Comparison of ENCODE assay signal across 13 cellular contexts in genomic region chr17:73286863-73287296, GRCh38. TPM values are rescaled to one million over a fixed set of nuclear protein-coding genes. Genes with fewer than 3 reads are reported as not detected.
DNase-seq lines count a peak whose midpoint lies in the region; ATAC-seq and TF ChIP-seq lines count a peak whose summit lies in the region.
"Had no signal": no experiment of that assay in that cellular context is flagged by ENCODE, and none has a peak within 500 bp of the region (broad histone marks: within the 10 kb centered on the region; RNA-seq: fewer than 3 reads in every experiment).

No MANE protein-coding gene starts in this region.

- H3K9me3 ChIP-seq in left ventricle myocardium inferior (replicated peaks), result no peaks in the 10 kb centered on the region
- no peaks in the 10 kb centered on the region for H3K9me3 ChIP-seq in vagina

- no peak for ATAC-seq in Right ventricle myocardium inferior
- ATAC-seq in HG03460 (IDR thresholded peaks at IDR 0.05; ENCODE audit: unreplicated experiment), result no peak
- ATAC-seq: activated CD4-positive, alpha-beta T cell treated with anti-CD3 and anti-CD28 coated beads for 36 hours had no signal

- no peak for TF ChIP-seq POLR2A in vagina (IDR thresholded peaks at IDR 0.05)

- no peak for DNase-seq in left ventricle myocardium inferior
- no peak for DNase-seq in Right ventricle myocardium inferior (ENCODE audit: missing footprints)
- DNase-seq in dermis blood vessel endothelial cell, result peak; percentile 33
- peak; percentile 54 for DNase-seq in mucosa of gallbladder (ENCODE audit: low spot score)
- DNase-seq in vagina (ENCODE audit: extremely low spot score in 2 of 2), result no peak
- no peak for DNase-seq in osteocyte (ENCODE audit: extremely low spot score, unreplicated experiment)
- no peak for DNase-seq in epidermal melanocyte (ENCODE audit: insufficient read length, low spot score)
- DNase-seq: activated CD4-positive, alpha-beta T cell treated with anti-CD3 and anti-CD28 coated beads for 36 hours; activated gamma-delta T cell treated with Interleukin-2 at 50 U/mL for 16 hours; NCI-H510A had no signal

- H3K27me3 ChIP-seq in left ventricle myocardium inferior (ENCODE audit: low read depth), result no peaks in the 10 kb centered on the region
- no peaks in the 10 kb centered on the region for H3K27me3 ChIP-seq in vagina

- TF ChIP-seq CTCF in left ventricle myocardium inferior (IDR thresholded peaks at IDR 0.05; ENCODE audit: borderline replicate concordance) (no peak), vagina (IDR thresholded peaks at IDR 0.05) (no peak), osteocyte (IDR thresholded peaks at IDR 0.05) (no peak)

- H3K27ac Mint-ChIP-seq in osteocyte (ENCODE audit: unreplicated experiment), result no peak overlapping the region
- H3K27ac Mint-ChIP-seq: activated CD4-positive, alpha-beta T cell treated with anti-CD3 and anti-CD28 coated beads for 36 hours had no signal

- H3K4me3 Mint-ChIP-seq in osteocyte (ENCODE audit: unreplicated experiment), result no peak overlapping the region
- H3K4me3 Mint-ChIP-seq: activated CD4-positive, alpha-beta T cell treated with anti-CD3 and anti-CD28 coated beads for 36 hours had no signal

- intact Hi-C loops in left ventricle myocardium inferior (cut with micrococcal nuclease) (no loop called here), Right ventricle myocardium inferior (cut with DNase I) (no loop called here), vagina (cut with DNase I) (loop anchor here (5.0 kb wide), 1 partner anchor 940 kb away; no protein-coding TSS in a partner anchor)

- H3K4me1 ChIP-seq in left ventricle myocardium inferior, result peaks cover 100% of the 10 kb centered on the region
- peaks cover 100% of the 10 kb centered on the region for H3K4me1 ChIP-seq in vagina

- peak overlapping the region; percentile 94 for H3K27ac ChIP-seq in left ventricle myocardium inferior (replicated peaks)
- peak overlapping the region; percentile 93 for H3K27ac ChIP-seq in vagina

- no peaks in the 10 kb centered on the region for H3K27me3 Mint-ChIP-seq in osteocyte (ENCODE audit: unreplicated experiment)
- H3K27me3 Mint-ChIP-seq: activated CD4-positive, alpha-beta T cell treated with anti-CD3 and anti-CD28 coated beads for 36 hours had no signal

- no peaks in the 10 kb centered on the region for H3K9me3 Mint-ChIP-seq in osteocyte (ENCODE audit: unreplicated experiment)
- H3K9me3 Mint-ChIP-seq: IgD-negative memory B cell had no signal

- H3K4me1 Mint-ChIP-seq in osteocyte (ENCODE audit: unreplicated experiment), result peaks cover 74% of the 10 kb centered on the region

- peaks cover 8% of the 10 kb centered on the region for H3K36me3 Mint-ChIP-seq in osteocyte (ENCODE audit: unreplicated experiment)

- H3K36me3 ChIP-seq in left ventricle myocardium inferior (peaks cover 46% of the 10 kb centered on the region), vagina (peaks cover 0 to 22% of the 10 kb centered on the region in 2 donors)

- no peak overlapping the region for H3K4me3 ChIP-seq in left ventricle myocardium inferior
- H3K4me3 ChIP-seq in vagina, result peak overlapping the region in 1 of 2 donors; percentile 3

RNA-seq across cellular contexts. Expression of gene CDC42EP4, which starts 24.9 kb away (rescaled TPM):
- total RNA-seq in left ventricle myocardium inferior (34.0 TPM), Right ventricle myocardium inferior (58.8 TPM), dermis blood vessel endothelial cell (13.8 and 16.3 TPM in 2 replicates), mucosa of gallbladder (77.6 TPM), vagina (73.7 TPM), osteocyte (32.0 and 32.7 TPM in 2 replicates)

RNA-seq across cellular contexts. Expression of gene CPSF4L, which starts 25.2 kb away (rescaled TPM):
- total RNA-seq in left ventricle myocardium inferior, result not detected
- not detected for total RNA-seq in Right ventricle myocardium inferior
- total RNA-seq in dermis blood vessel endothelial cell, result not detected in 2 replicates
- total RNA-seq in mucosa of gallbladder, result not detected
- total RNA-seq in vagina, result not detected
- not detected in 2 replicates for total RNA-seq in osteocyte
- total RNA-seq: activated CD4-positive, alpha-beta T cell treated with anti-CD3 and anti-CD28 coated beads for 36 hours; pulmonary artery endothelial cell had no signal

Comparison
In these comparisons a context has a peak if more than half of its experiments do, and no peak if none do; other contexts are left out.
1. DNase-seq: peak in dermis blood vessel endothelial cell (single experiment) and mucosa of gallbladder (single experiment); none in left ventricle myocardium inferior (single experiment), Right ventricle myocardium inferior (single experiment), vagina (0 of 2), osteocyte (single experiment) and epidermal melanocyte (single experiment).